Comparison of ENCODE assay signal across 29 cellular contexts in genomic region chr17:18946536-18946935, GRCh38. TPM values are rescaled to one million over a fixed set of nuclear protein-coding genes. Genes with fewer than 3 reads are reported as not detected.
DNase-seq lines count a peak whose midpoint lies in the region; ATAC-seq lines count a peak whose summit lies in the region.
"Had no signal": no experiment of that assay in that cellular context is flagged by ENCODE, and none has a peak within 500 bp of the region (broad histone marks: within the 10 kb centered on the region; RNA-seq: fewer than 3 reads in every experiment).

No MANE protein-coding gene starts in this region.

- no peak overlapping the region for H2BK12ac ChIP-seq in trophoblast cell (ENCODE audit: low read length)

- H3K4me3 Mint-ChIP-seq in naive thymus-derived CD4-positive, alpha-beta T cell = no peak overlapping the region
- H3K4me3 Mint-ChIP-seq: activated CD4-positive, alpha-beta T cell treated with anti-CD3 and anti-CD28 coated beads for 36 hours; activated naive CD4-positive, alpha-beta T cell treated with anti-CD3 and anti-CD28 coated beads for 36 hours; activated T-cell treated with anti-CD3 and anti-CD28 coated beads, Interleukin-2, amount 50 U/mL, for 72 hours; central memory CD8-positive, alpha-beta T cell; stimulated activated naive CD8-positive, alpha-beta T cell treated with anti-CD3 and anti-CD28 coated beads, Interleukin-15, Interleukin-2, amounts not matched to agents 100 ng/mL and 50 ng/mL, for 24 hours; T-cell had no signal

- no peaks in the 10 kb centered on the region for H3K79me2 ChIP-seq in trophoblast cell (ENCODE audit: control insufficient read depth, insufficient read depth, low read length, poor library complexity)

- H3K36me3 ChIP-seq in NT2/D1 (ENCODE audit: insufficient read depth, insufficient read length, low read length) = no peaks in the 10 kb centered on the region
- no peaks in the 10 kb centered on the region for H3K36me3 ChIP-seq in trophoblast cell (ENCODE audit: control insufficient read depth in 1 of 2, insufficient read depth in 2 of 2, low read length in 2 of 2)
- no peaks in the 10 kb centered on the region for H3K36me3 ChIP-seq in naive thymus-derived CD4-positive, alpha-beta T cell (ENCODE audit: control insufficient read depth in 2 of 3, insufficient read depth in 3 of 3, low read length in 3 of 3)
- H3K36me3 ChIP-seq: ascending aorta, spleen, tibial artery had no signal

- no peak overlapping the region for H3K27ac ChIP-seq in epithelial cell of prostate
- no peak overlapping the region for H3K27ac ChIP-seq in trophoblast cell (ENCODE audit: low read depth, low read length)
- no peak overlapping the region for H3K27ac ChIP-seq in naive thymus-derived CD4-positive, alpha-beta T cell (ENCODE audit: low read depth, low read length)
- H3K27ac ChIP-seq: A549, ascending aorta, dorsolateral prefrontal cortex, GM23248, spleen, tibial artery had no signal

- H2BK5ac ChIP-seq in trophoblast cell (ENCODE audit: low read depth, low read length, poor library complexity) = no peak overlapping the region

- H3K4me3 ChIP-seq in NT2/D1 (ENCODE audit: insufficient read length, low read depth) = no peak overlapping the region
- no peak overlapping the region for H3K4me3 ChIP-seq in trophoblast cell (ENCODE audit: low read depth, low read length)
- no peak overlapping the region for H3K4me3 ChIP-seq in naive thymus-derived CD4-positive, alpha-beta T cell (ENCODE audit: low read length)
- H3K4me3 ChIP-seq: A549, ascending aorta, dorsolateral prefrontal cortex, GM23248, spleen, tibial artery had no signal

- H3K36me3 Mint-ChIP-seq in naive thymus-derived CD4-positive, alpha-beta T cell = no peaks in the 10 kb centered on the region
- H3K36me3 Mint-ChIP-seq: T-cell had no signal

- H4K8ac ChIP-seq in trophoblast cell (ENCODE audit: low read depth, low read length) = no peak overlapping the region

- H3K4me1 ChIP-seq in NT2/D1 (ENCODE audit: insufficient read depth, insufficient read length) = peaks cover 9% of the 10 kb centered on the region
- peaks cover 11 to 18% of the 10 kb centered on the region in 2 experiments for H3K4me1 ChIP-seq in trophoblast cell (ENCODE audit: control insufficient read depth in 1 of 2, insufficient read depth in 2 of 2, low read length in 2 of 2)
- no peaks in the 10 kb centered on the region for H3K4me1 ChIP-seq in naive thymus-derived CD4-positive, alpha-beta T cell (ENCODE audit: control insufficient read depth in 2 of 2, insufficient read depth in 2 of 2, low read length in 2 of 2)
- H3K4me1 ChIP-seq: A549, ascending aorta, tibial artery had no signal

- H3K23ac ChIP-seq in trophoblast cell (ENCODE audit: low read length) = no peak overlapping the region

- peak overlapping the region in 1 of 9 donors; percentile 48 for H3K27ac Mint-ChIP-seq in naive thymus-derived CD4-positive, alpha-beta T cell
- H3K27ac Mint-ChIP-seq: activated CD4-positive, alpha-beta T cell treated with anti-CD3 and anti-CD28 coated beads for 36 hours; activated naive CD4-positive, alpha-beta T cell treated with anti-CD3 and anti-CD28 coated beads for 36 hours; activated T-cell treated with anti-CD3 and anti-CD28 coated beads, Interleukin-2, amount 50 U/mL, for 72 hours; stimulated activated naive CD8-positive, alpha-beta T cell treated with anti-CD3 and anti-CD28 coated beads, Interleukin-15, Interleukin-2, amounts not matched to agents 100 ng/mL and 50 ng/mL, for 24 hours had no signal

- H3K4ac ChIP-seq in trophoblast cell (ENCODE audit: low read depth, low read length) = no peak overlapping the region

- H3K4me2 ChIP-seq in trophoblast cell (ENCODE audit: low read length) = no peak overlapping the region
- H3K4me2 ChIP-seq: A549 had no signal

- H3K14ac ChIP-seq in trophoblast cell (ENCODE audit: low read length) = no peak overlapping the region

- no peak overlapping the region for H2AFZ ChIP-seq in trophoblast cell (ENCODE audit: insufficient read depth, low read length, poor library complexity)
- H2AFZ ChIP-seq: GM23248 had no signal

- H4K12ac ChIP-seq in trophoblast cell (ENCODE audit: low read depth, low read length) = no peak overlapping the region

- no peak overlapping the region for H2AK5ac ChIP-seq in trophoblast cell (ENCODE audit: low read length)

- no peak for ATAC-seq in naive thymus-derived CD4-positive, alpha-beta T cell
- ATAC-seq: A549; activated CD4-positive, alpha-beta T cell treated with anti-CD3 and anti-CD28 coated beads for 36 hours; activated T-cell treated with anti-CD3 and anti-CD28 coated beads, Interleukin-2, amount 50 U/mL, for 72 hours; Right ventricle myocardium inferior; T-cell had no signal

- no peaks in the 10 kb centered on the region for H3K79me1 ChIP-seq in trophoblast cell (ENCODE audit: low read length)

- peak; percentile 51 for DNase-seq in NOMO-1 treated with DMSO at 0.1 percent for 48 hours (lab: John Stamatoyannopoulos, UW; ENCODE audit: unreplicated experiment)
- no peak for DNase-seq in NOMO-1 treated with dmso at 0.1 percent for 144 hours (lab: John Stamatoyannopoulos, UW; ENCODE audit: unreplicated experiment)
- DNase-seq in NT2/D1 (ENCODE audit: low read depth, low spot score) = peak; percentile 25
- DNase-seq in epithelial cell of prostate (ENCODE audit: low read depth, low spot score) = peak; percentile 27
- peak; percentile 99 for DNase-seq in trophoblast cell
- no peak for DNase-seq in activated CD4-positive, alpha-beta T cell treated with anti-CD3 and anti-CD28 coated beads, Interleukin-2, amount 50 U/mL, for 1 hour
- DNase-seq in inferior parietal cortex (ENCODE audit: extremely low spot score) = no peak
- no peak for DNase-seq in naive thymus-derived CD4-positive, alpha-beta T cell
- DNase-seq: activated CD4-positive, alpha-beta T cell treated with anti-CD3 and anti-CD28 coated beads for 36 hours; activated naive CD4-positive, alpha-beta T cell treated with anti-CD3 and anti-CD28 coated beads for 36 hours; activated T-cell treated with anti-CD3 and anti-CD28 coated beads, Interleukin-2, amount 50 U/mL, for 72 hours; DND-41; dorsolateral prefrontal cortex; foreskin melanocyte; GM23248; kidney glomerular epithelial cell; NCI-H1417 treated with DMSO at 0.1 percent for 48 hours; NCI-H69; OCI-M1; spleen; stimulated activated CD4-positive, alpha-beta T cell treated with anti-CD3 and anti-CD28 coated beads, Interleukin-4, amount 100 ng/mL, for 1 hour; T-cell; tibial artery had no signal

- H3K9me3 ChIP-seq in NT2/D1 (ENCODE audit: insufficient read depth, low read length) = no peaks in the 10 kb centered on the region
- H3K9me3 ChIP-seq in trophoblast cell (ENCODE audit: insufficient read depth, low read depth, low read length) = peaks cover 2% of the 10 kb centered on the region
- H3K9me3 ChIP-seq in naive thymus-derived CD4-positive, alpha-beta T cell (ENCODE audit: control insufficient read depth in 2 of 3, low read length in 3 of 3) = no peaks in the 10 kb centered on the region
- H3K9me3 ChIP-seq: A549, ascending aorta, spleen, tibial artery had no signal

- no peak overlapping the region for H3K18ac ChIP-seq in trophoblast cell (ENCODE audit: low read length)

- H2BK120ac ChIP-seq in trophoblast cell (ENCODE audit: insufficient read depth, low read length, poor library complexity) = no peak overlapping the region

- no peak overlapping the region for H3K9ac ChIP-seq in NT2/D1 (ENCODE audit: insufficient read length, low read depth)
- H3K9ac ChIP-seq in trophoblast cell (ENCODE audit: low read length) = no peak overlapping the region
- H3K9ac ChIP-seq: GM23248 had no signal

- WGBS in trophoblast cell (ENCODE audit: extremely low coverage, insufficient coverage, insufficient read length) = no CpG with 5 or more reads among the region's 2 CpGs

- CTCF ChIA-PET in naive thymus-derived CD4-positive, alpha-beta T cell (lab: Charles Lee) = no interaction called here

- peaks cover 0 to 38% (median 13%) of the 10 kb centered on the region in 7 donors for H3K4me1 Mint-ChIP-seq in naive thymus-derived CD4-positive, alpha-beta T cell
- H3K4me1 Mint-ChIP-seq: activated CD4-positive, alpha-beta T cell treated with anti-CD3 and anti-CD28 coated beads for 36 hours; central memory CD8-positive, alpha-beta T cell had no signal

- intact Hi-C loops in naive thymus-derived CD4-positive, alpha-beta T cell (cut with micrococcal nuclease) = no loop called here

- peaks cover 0 to 38% (median 0%) of the 10 kb centered on the region in 5 donors for H3K27me3 Mint-ChIP-seq in naive thymus-derived CD4-positive, alpha-beta T cell
- H3K27me3 Mint-ChIP-seq: activated CD4-positive, alpha-beta T cell treated with anti-CD3 and anti-CD28 coated beads for 36 hours; stimulated activated naive CD8-positive, alpha-beta T cell treated with anti-CD3 and anti-CD28 coated beads, Interleukin-15, Interleukin-2, amounts not matched to agents 100 ng/mL and 50 ng/mL, for 24 hours had no signal

- peaks cover 0 to 2% (median 0%) of the 10 kb centered on the region in 11 donors for H3K9me3 Mint-ChIP-seq in naive thymus-derived CD4-positive, alpha-beta T cell
- H3K9me3 Mint-ChIP-seq: activated naive CD4-positive, alpha-beta T cell treated with anti-CD3 and anti-CD28 coated beads for 36 hours; activated T-cell treated with anti-CD3 and anti-CD28 coated beads, Interleukin-2, amount 50 U/mL, for 72 hours; central memory CD8-positive, alpha-beta T cell; stimulated activated naive CD8-positive, alpha-beta T cell treated with anti-CD3 and anti-CD28 coated beads, Interleukin-15, Interleukin-2, amounts not matched to agents 100 ng/mL and 50 ng/mL, for 24 hours; T-cell had no signal

- no peak overlapping the region for H4K91ac ChIP-seq in trophoblast cell (ENCODE audit: low read depth, low read length)

- POLR2A ChIA-PET in naive thymus-derived CD4-positive, alpha-beta T cell (lab: Charles Lee) = no interaction called here

- H3K27me3 ChIP-seq in NT2/D1 (ENCODE audit: insufficient read depth, insufficient read length) (no peaks in the 10 kb centered on the region), trophoblast cell (ENCODE audit: insufficient read depth, low read length) (no peaks in the 10 kb centered on the region)
- H3K27me3 ChIP-seq in naive thymus-derived CD4-positive, alpha-beta T cell (ENCODE audit: control insufficient read depth in 2 of 2, insufficient read depth in 2 of 2, low read length in 2 of 2) = no peaks in the 10 kb centered on the region
- H3K27me3 ChIP-seq: ascending aorta had no signal

RNA-seq across cellular contexts. Expression of gene SLC5A10, which starts 5.4 kb away (rescaled TPM):
- polyA plus RNA-seq in trophoblast cell (2013) = 0.21 and 0.25 TPM in 2 replicates
- under 1 TPM in 1 of 5 experiments, not detected in 4; 0.17 TPM for total RNA-seq in naive thymus-derived CD4-positive, alpha-beta T cell
- under 1 TPM; 0.15 to 0.37 TPM for polyA plus RNA-seq in naive thymus-derived CD4-positive, alpha-beta T cell
- total RNA-seq: activated CD4-positive, alpha-beta T cell treated with anti-CD3 and anti-CD28 coated beads for 36 hours; activated naive CD4-positive, alpha-beta T cell treated with anti-CD3 and anti-CD28 coated beads for 36 hours; activated T-cell treated with anti-CD3 and anti-CD28 coated beads, Interleukin-2, amount 50 U/mL, for 72 hours; ascending aorta; GM23248; omental fat pad; Right ventricle myocardium inferior had no signal

RNA-seq across cellular contexts. Expression of gene FAM83G, which starts 58.0 kb away (rescaled TPM):
- polyA plus RNA-seq in trophoblast cell (2013) = 29.3 and 31.0 TPM in 2 replicates
- 1 to 10 TPM; 3.9 to 9.1 (median 6.9) TPM for total RNA-seq in naive thymus-derived CD4-positive, alpha-beta T cell
- 1 to 10 TPM; 1.6 to 3.6 TPM for polyA plus RNA-seq in naive thymus-derived CD4-positive, alpha-beta T cell

Comparison
In these comparisons a context has a peak if more than half of its experiments do, and no peak if none do; other contexts are left out.
1. DNase-seq: peak in NOMO-1 treated with DMSO at 0.1 percent for 48 hours (single experiment), NT2/D1 (single experiment), epithelial cell of prostate (single experiment) and trophoblast cell (2 of 2); none in NOMO-1 treated with dmso at 0.1 percent for 144 hours (single experiment), activated CD4-positive, alpha-beta T cell treated with anti-CD3 and anti-CD28 coated beads, Interleukin-2, amount 50 U/mL, for 1 hour (single experiment), inferior parietal cortex (single experiment) and naive thymus-derived CD4-positive, alpha-beta T cell (0 of 9).